Comparison of ENCODE assay signal across 26 cellular contexts in genomic region chr6:21383499-21384085, GRCh38.
A peak's percentile ranks its signal among the peaks of the same experiment; 100 is the strongest.
DNase-seq lines count a peak whose midpoint lies in the region; ATAC-seq, FAIRE-seq and TF ChIP-seq lines count a peak whose summit lies in the region.
"Had no signal": no experiment of that assay in that cellular context is flagged by ENCODE, and none has a peak within 500 bp of the region (broad histone marks: within the 10 kb centered on the region; RNA-seq: fewer than 3 reads in every experiment).

No MANE protein-coding gene starts in this region.

- TF ChIP-seq EP300 in HepG2 (IDR thresholded peaks at IDR 0.05; ENCODE audit: low read depth in 2 of 2, low read length in 2 of 2) (no peak), HepG2 (CRISPR knock-in tag; IDR thresholded peaks at IDR 0.05; ENCODE audit: borderline replicate concordance) (no peak), H1 (IDR thresholded peaks at IDR 0.05; ENCODE audit: borderline replicate concordance in 1 of 2, low read depth in 2 of 2, low read length in 2 of 2) (no peak)

- intact Hi-C loops in HepG2 (cut with micrococcal nuclease; ENCODE audit: unreplicated experiment) (loop anchor here (5.0 kb wide), 1 partner anchor 381 kb away; no protein-coding TSS in a partner anchor), right lobe of liver (cut with DNase I) (no loop called here)
- intact Hi-C loops in activated CD4-positive, alpha-beta T cell treated with anti-CD3 and anti-CD28 coated beads, Interleukin-2, amount 10 ng/mL, durations not matched to agents 24 days and 14 days (cut with micrococcal nuclease), result no loop called here

- H3K36me3 Mint-ChIP-seq in neural crest cell (ENCODE audit: low read depth), result no peaks in the 10 kb centered on the region
- H3K36me3 Mint-ChIP-seq in activated CD4-positive, alpha-beta T cell treated with anti-CD3 and anti-CD28 coated beads, Interleukin-2, amount 10 ng/mL, durations not matched to agents 24 days and 14 days (ENCODE audit: low read depth), result no peaks in the 10 kb centered on the region

- H3K4me1 Mint-ChIP-seq in neural crest cell, result peaks cover 38% of the 10 kb centered on the region
- H3K4me1 Mint-ChIP-seq in activated CD4-positive, alpha-beta T cell treated with anti-CD3 and anti-CD28 coated beads, Interleukin-2, amount 10 ng/mL, durations not matched to agents 24 days and 14 days, result no peaks in the 10 kb centered on the region
- H3K4me1 Mint-ChIP-seq: activated CD4-positive, alpha-beta T cell treated with anti-CD3 and anti-CD28 coated beads for 36 hours; B cell; T-helper 17 cell had no signal

- H3K79me2 ChIP-seq in HepG2 (ENCODE audit: insufficient read depth, low read length) (no peaks in the 10 kb centered on the region), H1 (ENCODE audit: control insufficient read depth in 1 of 2, insufficient read depth in 2 of 2, low read length in 2 of 2) (no peaks in the 10 kb centered on the region)

- no peak for TF ChIP-seq POLR2A in HepG2 (IDR thresholded peaks at IDR 0.05; ENCODE audit: insufficient read depth in 1 of 2, low read depth in 2 of 2, low read length in 2 of 2)
- TF ChIP-seq POLR2A in right lobe of liver (IDR thresholded peaks at IDR 0.05), result no peak
- TF ChIP-seq POLR2A in H1 (IDR thresholded peaks at IDR 0.05; ENCODE audit: control extremely low read depth in 1 of 2, low read depth in 2 of 2, low read length in 2 of 2), result no peak

- no peaks in the 10 kb centered on the region for H3K27me3 Mint-ChIP-seq in neural crest cell (ENCODE audit: low read depth)
- no peaks in the 10 kb centered on the region for H3K27me3 Mint-ChIP-seq in activated CD4-positive, alpha-beta T cell treated with anti-CD3 and anti-CD28 coated beads, Interleukin-2, amount 10 ng/mL, durations not matched to agents 24 days and 14 days
- H3K27me3 Mint-ChIP-seq: activated T-cell treated with anti-CD3 and anti-CD28 coated beads, Interleukin-2, amount 50 U/mL, for 24 hours; B cell; progenitor cell of endocrine pancreas had no signal

- no peaks in the 10 kb centered on the region for H3K27me3 ChIP-seq in HepG2 (ENCODE audit: control insufficient read depth in 1 of 2, insufficient read depth in 2 of 2, low read length in 2 of 2)
- H3K27me3 ChIP-seq in right lobe of liver, result no peaks in the 10 kb centered on the region
- no peaks in the 10 kb centered on the region for H3K27me3 ChIP-seq in H1 (replicated peaks in 1 of 4; ENCODE audit: control insufficient read depth in 3 of 4, extremely low read depth in 1 of 4, insufficient read depth in 3 of 4, low read length in 3 of 4)
- H3K27me3 ChIP-seq in HAP-1 (ENCODE audit: low read depth), result no peaks in the 10 kb centered on the region
- H3K27me3 ChIP-seq: breast epithelium, transverse colon had no signal

- ATAC-seq in HepG2 (no peak), right lobe of liver (no peak)
- ATAC-seq in stimulated activated naive CD8-positive, alpha-beta T cell treated with anti-CD3 and anti-CD28 coated beads, Interleukin-15, Interleukin-2, amounts not matched to agents 100 U/mL and 50 U/mL, for 24 hours, result no peak
- ATAC-seq: activated CD4-positive, alpha-beta T cell treated with anti-CD3 and anti-CD28 coated beads for 36 hours; Panc1; T-helper 17 cell had no signal

- FAIRE-seq in HepG2 (lab: Jason Lieb, UNC) (no peak), H1 (lab: Jason Lieb, UNC) (no peak)

- BruUV-seq in HepG2 (replicated peaks; lab: Mats Ljungman, UMichigan), result no TSS peak

- CTCF ChIA-PET in HepG2 (lab: Yijun Ruan, JAX; ENCODE audit: low intra/inter-chr PET ratio, low total read pairs), result no interaction called here
- CTCF ChIA-PET in H1 (lab: Charles Lee; ENCODE audit: partially characterized antibody), result interaction anchor here (0.6 to 1.2 kb wide), 3 partner anchors 11 to 547 kb away, joined by 3 read pairs; no protein-coding TSS in a partner anchor

- H2BK20ac ChIP-seq in H1 (ENCODE audit: low read length), result no peak overlapping the region

- no peaks in the 10 kb centered on the region for H3K9me3 ChIP-seq in HepG2 (ENCODE audit: low read length)
- H3K9me3 ChIP-seq in right lobe of liver, result no peaks in the 10 kb centered on the region
- H3K9me3 ChIP-seq in H1 (ENCODE audit: insufficient read depth in 2 of 2, low read depth in 1 of 2, low read length in 1 of 2), result no peaks in the 10 kb centered on the region
- no peaks in the 10 kb centered on the region for H3K9me3 ChIP-seq in HAP-1
- H3K9me3 ChIP-seq: breast epithelium, transverse colon had no signal

- no peak overlapping the region for H3K18ac ChIP-seq in H1 (ENCODE audit: extremely low read depth, low read length)

- H2AFZ ChIP-seq in HepG2 (ENCODE audit: low read length), result no peak overlapping the region
- H2AFZ ChIP-seq in H1 (ENCODE audit: low read length), result no peak overlapping the region

- H3K79me1 ChIP-seq in H1 (ENCODE audit: low read depth, low read length), result no peaks in the 10 kb centered on the region

- H2AK5ac ChIP-seq in H1 (ENCODE audit: low read depth, low read length), result 0 out of 2 replicates have a peak overlapping the region, but pooled peaks have one; percentile 34

- H3K23me2 ChIP-seq in H1 (ENCODE audit: low read depth, low read length), result peaks cover 1% of the 10 kb centered on the region; the same call in 1 of the 2 replicates

- no peak overlapping the region for H3K23ac ChIP-seq in H1 (ENCODE audit: insufficient read length)

- H2BK5ac ChIP-seq in H1 (ENCODE audit: low read depth, low read length), result no peak overlapping the region

- H3K4me3 ChIP-seq in HepG2 (replicated peaks in 1 of 3; ENCODE audit: insufficient read depth in 1 of 3, low read depth in 2 of 3, low read length in 3 of 3) (no peak overlapping the region), right lobe of liver (no peak overlapping the region), H1 (ENCODE audit: extremely low read depth in 1 of 4, insufficient read depth in 2 of 4, low read depth in 3 of 4, low read length in 4 of 4) (no peak overlapping the region), HAP-1 (no peak overlapping the region)
- H3K4me3 ChIP-seq: breast epithelium, transverse colon had no signal

- peak overlapping the region; percentile 49; the same call in 1 of the 2 replicates for H2BK15ac ChIP-seq in H1 (ENCODE audit: low read length)

- H3K9ac ChIP-seq in HepG2 (ENCODE audit: insufficient read depth, low read depth, low read length) (no peak overlapping the region), H1 (replicated peaks in 1 of 4; ENCODE audit: extremely low read depth in 1 of 4, low read depth in 3 of 4, low read length in 3 of 4) (no peak overlapping the region)

- H3K9me3 Mint-ChIP-seq in neural crest cell, result peaks cover 6% of the 10 kb centered on the region
- no peaks in the 10 kb centered on the region for H3K9me3 Mint-ChIP-seq in activated CD4-positive, alpha-beta T cell treated with anti-CD3 and anti-CD28 coated beads, Interleukin-2, amount 10 ng/mL, durations not matched to agents 24 days and 14 days
- H3K9me3 Mint-ChIP-seq: activated T-cell treated with anti-CD3 and anti-CD28 coated beads, Interleukin-2, amount 50 U/mL, for 24 hours had no signal

- H3K4me3 Mint-ChIP-seq in neural crest cell, result no peak overlapping the region
- no peak overlapping the region for H3K4me3 Mint-ChIP-seq in activated CD4-positive, alpha-beta T cell treated with anti-CD3 and anti-CD28 coated beads, Interleukin-2, amount 10 ng/mL, durations not matched to agents 24 days and 14 days
- H3K4me3 Mint-ChIP-seq: activated CD4-positive, alpha-beta T cell treated with anti-CD3 and anti-CD28 coated beads for 36 hours; activated T-cell treated with anti-CD3 and anti-CD28 coated beads, Interleukin-2, amount 50 U/mL, for 24 hours; B cell; T-helper 17 cell had no signal

- POLR2A ChIA-PET in HepG2 (lab: Yijun Ruan, JAX) (interaction anchor here (0.9 to 1.8 kb wide), 2 partner anchors 68 to 205 kb away, joined by 3 to 5 read pairs; no protein-coding TSS in a partner anchor), H1 (lab: Charles Lee; ENCODE audit: partially characterized antibody) (no interaction called here)

- H4K91ac ChIP-seq in H1 (replicated peaks; ENCODE audit: insufficient read length, low read length), result no peak overlapping the region

- H3K4ac ChIP-seq in H1 (replicated peaks; ENCODE audit: insufficient read length, low read depth, low read length), result no peak overlapping the region

- 0 out of 2 replicates have a peak overlapping the region, but pooled peaks have one; percentile 13 for H2BK12ac ChIP-seq in H1 (ENCODE audit: low read depth, low read length)

- no peak overlapping the region for H3K56ac ChIP-seq in H1 (replicated peaks; ENCODE audit: insufficient read length, low read depth, low read length)

- no peaks in the 10 kb centered on the region for H3K36me3 ChIP-seq in HepG2 (replicated peaks in 1 of 2; ENCODE audit: control insufficient read depth in 1 of 2, insufficient read depth in 2 of 2, low read length in 2 of 2)
- no peaks in the 10 kb centered on the region for H3K36me3 ChIP-seq in right lobe of liver
- H3K36me3 ChIP-seq in H1 (ENCODE audit: control insufficient read depth in 2 of 4, insufficient read depth in 4 of 4, low read length in 3 of 4), result no peaks in the 10 kb centered on the region
- H3K36me3 ChIP-seq in HAP-1 (replicated peaks), result no peaks in the 10 kb centered on the region
- H3K36me3 ChIP-seq: breast epithelium, transverse colon had no signal

- peak overlapping the region; percentile 70 for H3K27ac Mint-ChIP-seq in neural crest cell (ENCODE audit: unreplicated experiment)
- H3K27ac Mint-ChIP-seq in activated CD4-positive, alpha-beta T cell treated with anti-CD3 and anti-CD28 coated beads, Interleukin-2, amount 10 ng/mL, durations not matched to agents 24 days and 14 days, result no peak overlapping the region
- H3K27ac Mint-ChIP-seq: activated CD4-positive, alpha-beta T cell treated with anti-CD3 and anti-CD28 coated beads for 36 hours; activated T-cell treated with anti-CD3 and anti-CD28 coated beads, Interleukin-2, amount 50 U/mL, for 24 hours; B cell; T-helper 17 cell had no signal

- no peak overlapping the region for H3K14ac ChIP-seq in H1 (ENCODE audit: insufficient read length)

- H4K20me1 ChIP-seq in HepG2 (ENCODE audit: insufficient read depth, low read length) (no peaks in the 10 kb centered on the region), H1 (replicated peaks in 1 of 2; ENCODE audit: control insufficient read depth in 1 of 2, insufficient read depth in 2 of 2, low read length in 2 of 2) (no peaks in the 10 kb centered on the region)

- no peak overlapping the region for H3K27ac ChIP-seq in HepG2 (ENCODE audit: extremely low read length, insufficient read depth, low read length)
- H3K27ac ChIP-seq in right lobe of liver, result no peak overlapping the region
- H3K27ac ChIP-seq in H1 (ENCODE audit: low read depth, low read length), result no peak overlapping the region
- H3K27ac ChIP-seq: breast epithelium, transverse colon had no signal

- no peak overlapping the region for H2BK120ac ChIP-seq in H1 (replicated peaks; ENCODE audit: low read depth, low read length)

- DNase-seq in HepG2 (ENCODE audit: low spot score) (no peak), right lobe of liver (no peak), H1 (ENCODE audit: low read depth in 1 of 2, low spot score in 2 of 2) (no peak), neural crest cell (ENCODE audit: low read depth, low spot score) (no peak), NCI-H128 (lab: John Stamatoyannopoulos, UW; ENCODE audit: unreplicated experiment) (no peak), HAP-1 (ENCODE audit: low spot score in 2 of 2) (no peak)
- DNase-seq in stimulated activated naive CD8-positive, alpha-beta T cell treated with anti-CD3 and anti-CD28 coated beads, Interleukin-15, Interleukin-2, amounts not matched to agents 100 U/mL and 50 U/mL, for 24 hours, result no peak
- no peak for DNase-seq in activated CD4-positive, alpha-beta T cell treated with anti-CD3 and anti-CD28 coated beads, Interleukin-2, amount 10 ng/mL, durations not matched to agents 24 days and 14 days
- DNase-seq: activated CD4-positive, alpha-beta T cell treated with anti-CD3 and anti-CD28 coated beads for 36 hours; activated naive CD4-positive, alpha-beta T cell treated with Interleukin-2 at 50 U/mL for 16 hours; activated T-cell treated with anti-CD3 and anti-CD28 coated beads, Interleukin-2, amount 50 U/mL, for 24 hours; amniotic stem cell; cortex of kidney; H7; islet precursor cell; NCI-H1105; NCI-H2029; NCI-H2227 treated with DMSO at 0.1 percent for 48 hours; NCI-H748 treated with DMSO at 0.1 percent for 48 hours; SHP77 treated with DMSO at 0.1 percent for 48 hours; T-helper 17 cell; transverse colon had no signal

- WGBS in HepG2 (ENCODE audit: low lambda C conversion rate), result 94% methylated on average over 17 of the region's 17 CpGs
- WGBS in right lobe of liver (ENCODE audit: insufficient coverage, low coverage, low lambda C conversion rate, missing lambda C conversion rate), result 83% methylated on average over 9 of the region's 17 CpGs
- WGBS in H1 (ENCODE audit: extremely low coverage in 1 of 2, insufficient coverage in 1 of 2, insufficient read length in 1 of 2, insufficient replicate concordance in 2 of 2, low coverage in 1 of 2, low lambda C conversion rate in 2 of 2, missing lambda C conversion rate in 1 of 2), 2 experiments, result 92% methylated on average over 17 of the region's 17 CpGs; no CpG with 5 or more reads in 1 of the 2 experiments

- in situ Hi-C loops in HepG2 (cut with HindIII; ENCODE audit: extremely low pct_ligation_motif_present, low pct_unique_long_range_greater_than_20kb) (no loop called here), HAP-1 (cut with MboI; ENCODE audit: low sequenced_read_pairs) (no loop called here)

- H3K4me2 ChIP-seq in HepG2 (ENCODE audit: low read depth, low read length), result peak overlapping the region; percentile 75
- H3K4me2 ChIP-seq in H1 (ENCODE audit: insufficient read depth in 1 of 2, low read depth in 2 of 2, low read length in 2 of 2), result no peak overlapping the region

- peaks cover 48% of the 10 kb centered on the region for H3K4me1 ChIP-seq in HepG2 (ENCODE audit: insufficient read depth, low read length)
- H3K4me1 ChIP-seq in right lobe of liver, result no peaks in the 10 kb centered on the region
- peaks cover 0 to 2% (median 0%) of the 10 kb centered on the region in 4 experiments; a peak in 2 of 7 replicates for H3K4me1 ChIP-seq in H1 (replicated peaks in 1 of 4; ENCODE audit: control insufficient read depth in 3 of 4, insufficient read depth in 4 of 4, low read length in 3 of 4)
- no peaks in the 10 kb centered on the region for H3K4me1 ChIP-seq in HAP-1
- H3K4me1 ChIP-seq: breast epithelium, transverse colon had no signal

- no peak for TF ChIP-seq RAD21 in HepG2 (CRISPR knock-in tag; IDR thresholded peaks at IDR 0.05)
- no peak for TF ChIP-seq RAD21 in H1 (IDR thresholded peaks at IDR 0.05 in 1 of 2, conservative IDR thresholded peaks at IDR 0.05 in 1 of 2; ENCODE audit: low read depth in 2 of 2, low read length in 2 of 2)

- no peak overlapping the region for H4K5ac ChIP-seq in H1 (ENCODE audit: insufficient read length, low read depth, low read length)

- TF ChIP-seq CTCF in HepG2 (CRISPR knock-in tag; IDR thresholded peaks at IDR 0.05), result no peak
- no peak for TF ChIP-seq CTCF in right lobe of liver (IDR thresholded peaks at IDR 0.05)
- TF ChIP-seq CTCF in H1 (IDR thresholded peaks at IDR 0.05; ENCODE audit: control extremely low read depth in 1 of 3, insufficient read depth in 1 of 3, low read depth in 1 of 3, low read length in 3 of 3), result no peak
- no peak for TF ChIP-seq CTCF in neural crest cell (conservative IDR thresholded peaks at IDR 0.05)

- no peak overlapping the region for H4K8ac ChIP-seq in H1 (ENCODE audit: extremely low read depth, insufficient read depth, low read length)

Comparison
In these comparisons a context has a peak if more than half of its experiments do, and no peak if none do; other contexts are left out.
1. Of the 41 proteins assayed by ChIP-seq in both HepG2 and H1: peak only in HepG2: ASH2L and TAF1; only in H1: none; in both: none; in neither: 39.